ENCODE assay signal across 18 cellular contexts in genomic region chr7:388961-389701, GRCh38.
DNase-seq lines count a peak whose midpoint lies in the region; ATAC-seq, FAIRE-seq and TF ChIP-seq lines count a peak whose summit lies in the region.
"Had no signal": no experiment of that assay in that cellular context is flagged by ENCODE, and none has a peak within 500 bp of the region (broad histone marks: within the 10 kb centered on the region; RNA-seq: fewer than 3 reads in every experiment).

No MANE protein-coding gene starts in this region.

- H4K20me1 ChIP-seq in K562 (replicated peaks; ENCODE audit: control insufficient read depth, insufficient read depth, low read length) (no peaks in the 10 kb centered on the region), neural progenitor cell (ENCODE audit: low read depth) (no peaks in the 10 kb centered on the region)

- H3K9me3 Mint-ChIP-seq in neural progenitor cell: peaks cover 24% of the 10 kb centered on the region
- H3K9me3 Mint-ChIP-seq in stimulated activated memory B cell treated with anti-CD40 and anti-IgM and Interleukin-4, amounts not matched to agents 10 μg/mL and 1 μg/mL and 100 μg/mL, for 72 hours: peaks cover 11% of the 10 kb centered on the region

- CTCF ChIA-PET in K562 (lab: Yijun Ruan, JAX; ENCODE audit: low intra/inter-chr PET ratio): no interaction called here

- peaks cover 9% of the 10 kb centered on the region for H3K4me1 ChIP-seq in left ventricle myocardium inferior
- H3K4me1 ChIP-seq in right atrium auricular region: no peaks in the 10 kb centered on the region
- H3K4me1 ChIP-seq in K562 (replicated peaks in 1 of 2; ENCODE audit: control insufficient read depth in 2 of 2, insufficient read depth in 2 of 2, low read length in 2 of 2): peaks cover 3 to 28% of the 10 kb centered on the region in 2 experiments; a peak in 3 of 5 replicates
- H3K4me1 ChIP-seq in neural progenitor cell: no peaks in the 10 kb centered on the region

- H3K9me1 ChIP-seq in K562 (ENCODE audit: control insufficient read depth, insufficient read depth, low read length): no peaks in the 10 kb centered on the region

- intact Hi-C loops in left ventricle myocardium inferior (cut with micrococcal nuclease) (no loop called here), K562 (cut with micrococcal nuclease) (no loop called here)

- H3K4me3 ChIP-seq in left ventricle myocardium inferior (no peak overlapping the region), right atrium auricular region (no peak overlapping the region), K562 (no peak overlapping the region), neural progenitor cell (no peak overlapping the region)
- H3K4me3 ChIP-seq: upper lobe of left lung had no signal

- H3F3A ChIP-seq in neural progenitor cell (ENCODE audit: low read depth): no peaks in the 10 kb centered on the region

- TF ChIP-seq POLR2A in K562 (conservative IDR thresholded peaks at IDR 0.05): no peak

- FAIRE-seq in K562 (lab: Jason Lieb, UNC): no peak

- peak overlapping the region; percentile 42 for H3K27ac Mint-ChIP-seq in neural progenitor cell
- no peak overlapping the region for H3K27ac Mint-ChIP-seq in stimulated activated memory B cell treated with anti-CD40 and anti-IgM and Interleukin-4, amounts not matched to agents 10 μg/mL and 1 μg/mL and 100 μg/mL, for 72 hours
- H3K27ac Mint-ChIP-seq: mesothelial cell of epicardium had no signal

- H3K9ac ChIP-seq in K562 (ENCODE audit: insufficient read depth in 1 of 2, low read depth in 2 of 2, low read length in 2 of 2): no peak overlapping the region
- H3K9ac ChIP-seq in neural progenitor cell: no peak overlapping the region

- no peak for TF ChIP-seq EP300 in K562 (IDR thresholded peaks at IDR 0.05; ENCODE audit: low read length)

- 35% methylated on average over 23 of the region's 31 CpGs for WGBS in K562 (ENCODE audit: insufficient coverage, low coverage, missing lambda C conversion rate)

- ATAC-seq in K562: no peak
- ATAC-seq in stimulated activated memory B cell treated with anti-CD40 and anti-IgM and Interleukin-4, amounts not matched to agents 10 μg/mL and 1 μg/mL and 100 μg/mL, for 72 hours: no peak
- ATAC-seq in HG03432 (IDR thresholded peaks at IDR 0.05; ENCODE audit: unreplicated experiment): no peak
- ATAC-seq: activated naive CD4-positive, alpha-beta T cell treated with anti-CD3 and anti-CD28 coated beads, Interleukin-2, amount 50 U/mL, for 72 hours; naive thymus-derived CD8-positive, alpha-beta T cell; Panc1 had no signal

- peaks cover 7% of the 10 kb centered on the region for H3K4me1 Mint-ChIP-seq in neural progenitor cell
- H3K4me1 Mint-ChIP-seq in stimulated activated memory B cell treated with anti-CD40 and anti-IgM and Interleukin-4, amounts not matched to agents 10 μg/mL and 1 μg/mL and 100 μg/mL, for 72 hours: no peaks in the 10 kb centered on the region

- H3K27me3 Mint-ChIP-seq in neural progenitor cell (ENCODE audit: insufficient read depth, low read depth): peaks cover 2% of the 10 kb centered on the region
- peaks cover 9% of the 10 kb centered on the region for H3K27me3 Mint-ChIP-seq in stimulated activated memory B cell treated with anti-CD40 and anti-IgM and Interleukin-4, amounts not matched to agents 10 μg/mL and 1 μg/mL and 100 μg/mL, for 72 hours
- H3K27me3 Mint-ChIP-seq: naive thymus-derived CD8-positive, alpha-beta T cell had no signal

- TF ChIP-seq CTCF in left ventricle myocardium inferior (IDR thresholded peaks at IDR 0.05; ENCODE audit: borderline replicate concordance) (no peak), right atrium auricular region (IDR thresholded peaks at IDR 0.05) (no peak), K562 (IDR thresholded peaks at IDR 0.05 in 2 of 3, conservative IDR thresholded peaks at IDR 0.05 in 1 of 3; ENCODE audit: insufficient read depth in 2 of 3, low read depth in 1 of 3, low read length in 3 of 3) (no peak), neural progenitor cell (IDR thresholded peaks at IDR 0.05) (no peak)

- H3K27ac ChIP-seq in left ventricle myocardium inferior (replicated peaks) (no peak overlapping the region), right atrium auricular region (no peak overlapping the region), K562 (ENCODE audit: extremely low read depth, low read depth, low read length) (no peak overlapping the region), neural progenitor cell (no peak overlapping the region)
- H3K27ac ChIP-seq: HL-60, upper lobe of left lung had no signal

- no peaks in the 10 kb centered on the region for H3K27me3 ChIP-seq in left ventricle myocardium inferior (ENCODE audit: low read depth)
- no peaks in the 10 kb centered on the region for H3K27me3 ChIP-seq in right atrium auricular region
- H3K27me3 ChIP-seq in K562 (ENCODE audit: control insufficient read depth in 2 of 2, insufficient read depth in 2 of 2, low read length in 2 of 2): peaks cover 34 to 72% of the 10 kb centered on the region in 2 experiments
- H3K27me3 ChIP-seq in neural progenitor cell: no peaks in the 10 kb centered on the region
- H3K27me3 ChIP-seq: upper lobe of left lung had no signal

- H3K36me3 ChIP-seq in left ventricle myocardium inferior (no peaks in the 10 kb centered on the region), right atrium auricular region (no peaks in the 10 kb centered on the region), K562 (ENCODE audit: control insufficient read depth, insufficient read depth, low read length) (no peaks in the 10 kb centered on the region), neural progenitor cell (no peaks in the 10 kb centered on the region)
- H3K36me3 ChIP-seq: upper lobe of left lung had no signal

- TF ChIP-seq RAD21 in K562 (CRISPR knock-in tag; conservative IDR thresholded peaks at IDR 0.05 in 1 of 2, IDR thresholded peaks at IDR 0.05 in 1 of 2): no peak

- no peaks in the 10 kb centered on the region for H3K79me2 ChIP-seq in K562 (ENCODE audit: control insufficient read depth, insufficient read depth, low read length)
- H3K79me2 ChIP-seq in neural progenitor cell (ENCODE audit: low read depth): no peaks in the 10 kb centered on the region

- no peaks in the 10 kb centered on the region for H3K36me3 Mint-ChIP-seq in neural progenitor cell
- peaks cover under 1% of the 10 kb centered on the region for H3K36me3 Mint-ChIP-seq in stimulated activated memory B cell treated with anti-CD40 and anti-IgM and Interleukin-4, amounts not matched to agents 10 μg/mL and 1 μg/mL and 100 μg/mL, for 72 hours

- H3K9me3 ChIP-seq in left ventricle myocardium inferior (replicated peaks): peaks cover 20% of the 10 kb centered on the region
- H3K9me3 ChIP-seq in right atrium auricular region: peaks cover 0 to 17% of the 10 kb centered on the region in 2 donors
- peaks cover 4% of the 10 kb centered on the region; the same call in 1 of the 2 replicates for H3K9me3 ChIP-seq in K562 (replicated peaks; ENCODE audit: control insufficient read depth, insufficient read depth, low read depth, low read length)
- H3K9me3 ChIP-seq in neural progenitor cell (ENCODE audit: low read depth): no peaks in the 10 kb centered on the region

- BruUV-seq in K562 (replicated peaks; lab: Mats Ljungman, UMichigan): no TSS peak

- POLR2A ChIA-PET in K562 (lab: Yijun Ruan, JAX): no interaction called here

- H3K4me2 ChIP-seq in K562 (ENCODE audit: insufficient read depth, low read length): no peak overlapping the region
- no peak overlapping the region for H3K4me2 ChIP-seq in neural progenitor cell

- in situ Hi-C loops in K562 (cut with MboI): no loop called here

- no peak overlapping the region for H3K4me3 Mint-ChIP-seq in neural progenitor cell
- H3K4me3 Mint-ChIP-seq in stimulated activated memory B cell treated with anti-CD40 and anti-IgM and Interleukin-4, amounts not matched to agents 10 μg/mL and 1 μg/mL and 100 μg/mL, for 72 hours: no peak overlapping the region
- H3K4me3 Mint-ChIP-seq: mesothelial cell of epicardium had no signal

- DNase-seq in left ventricle myocardium inferior (peak; percentile 4), right atrium auricular region (ENCODE audit: low spot score) (no peak), K562 (ENCODE audit: extremely low read depth in 1 of 4, low spot score in 3 of 4) (peak in 1 of 4 experiments; percentile 2), neural progenitor cell (ENCODE audit: low spot score) (no peak), NCI-H526 (lab: John Stamatoyannopoulos, UW) (no peak)
- DNase-seq: HCEC 1CT; NCI-H1694 treated with DMSO at 0.1 percent for 48 hours; NCI-H526 treated with DMSO at 0.1 percent for 48 hours; stimulated activated CD8-positive, alpha-beta memory T cell treated with anti-CD3 and anti-CD28 coated beads, Interleukin-4, amount 100 ng/mL, for 48 hours; T-helper 1 cell had no signal

- no peak overlapping the region for H2AFZ ChIP-seq in K562 (ENCODE audit: low read depth, low read length)
- no peak overlapping the region for H2AFZ ChIP-seq in neural progenitor cell (replicated peaks)

TF ChIP-seq in K562, 482 proteins besides CTCF, POLR2A, EP300 and RAD21:
- TF ChIP-seq SNIP1 (IDR thresholded peaks at IDR 0.05; ENCODE audit: low read depth): no peak
- TF ChIP-seq BCOR (IDR thresholded peaks at IDR 0.05): peak; percentile 62; the same call in 1 of the 2 replicates
